ENCODE assay signal across 8 cellular contexts in genomic region chr9:70484232-70485130, GRCh38.
DNase-seq lines count a peak whose midpoint lies in the region; ATAC-seq and TF ChIP-seq lines count a peak whose summit lies in the region.

No MANE protein-coding gene starts in this region.

- CTCF ChIA-PET in CD8-positive, alpha-beta T cell (lab: Charles Lee): interaction anchor here (0.5 to 2.1 kb wide), 27 partner anchors 10 to 150 kb away, joined by 3 to 11 read pairs (median 4); no protein-coding TSS in a partner anchor
- CTCF ChIA-PET in mammary epithelial cell (lab: Charles Lee; ENCODE audit: low non-redundant PET): interaction anchor here (0.7 to 0.9 kb wide), 2 partner anchors 72 to 154 kb away, joined by 3 to 4 read pairs; no protein-coding TSS in a partner anchor

- no peak overlapping the region for H2AFZ ChIP-seq in mammary epithelial cell (ENCODE audit: low read depth, low read length)

- POLR2A ChIA-PET in CD8-positive, alpha-beta T cell (lab: Charles Lee): interaction anchor here (0.6 to 1.3 kb wide), 5 partner anchors 63 to 144 kb away, joined by 3 to 4 read pairs (median 3); no protein-coding TSS in a partner anchor

- no TSS peak for BruUV-seq in mammary epithelial cell (replicated peaks; lab: Mats Ljungman, UMichigan)

- H3K4me1 ChIP-seq in CD8-positive, alpha-beta T cell (ENCODE audit: insufficient read depth, low read length): no peaks in the 10 kb centered on the region
- peaks cover 32% of the 10 kb centered on the region for H3K4me1 ChIP-seq in mammary epithelial cell (ENCODE audit: insufficient read depth, low read length)

- H3K9me3 Mint-ChIP-seq in CD8-positive, alpha-beta T cell: no peaks in the 10 kb centered on the region
- H3K9me3 Mint-ChIP-seq in stimulated activated naive B cell treated with anti-CD40 and anti-IgM and Interleukin-4, amounts not matched to agents 10 μg/mL and 1 μg/mL and 100 μg/mL, for 72 hours: no peaks in the 10 kb centered on the region

- intact Hi-C loops in CD8-positive, alpha-beta T cell (cut with DNase I, micrococcal nuclease): loop anchor here (1.0 to 10.0 kb wide), 5 partner anchors 60 to 220 kb away; no protein-coding TSS in a partner anchor
- intact Hi-C loops in mammary epithelial cell (cut with micrococcal nuclease): loop anchor here (1.0 to 5.0 kb wide), 3 partner anchors 65 to 132 kb away; no protein-coding TSS in a partner anchor

- H3K36me3 Mint-ChIP-seq in CD8-positive, alpha-beta T cell: no peaks in the 10 kb centered on the region
- no peaks in the 10 kb centered on the region for H3K36me3 Mint-ChIP-seq in stimulated activated naive B cell treated with anti-CD40 and anti-IgM and Interleukin-4, amounts not matched to agents 10 μg/mL and 1 μg/mL and 100 μg/mL, for 72 hours

- no peak overlapping the region for H3K27ac Mint-ChIP-seq in CD8-positive, alpha-beta T cell
- no peak overlapping the region for H3K27ac Mint-ChIP-seq in stimulated activated naive B cell treated with anti-CD40 and anti-IgM and Interleukin-4, amounts not matched to agents 10 μg/mL and 1 μg/mL and 100 μg/mL, for 72 hours

- ATAC-seq in CD8-positive, alpha-beta T cell: peak; percentile 67
- peak; percentile 79 for ATAC-seq in GM18502 (IDR thresholded peaks at IDR 0.05; ENCODE audit: poor library complexity, unreplicated experiment)
- peak; percentile 70 for ATAC-seq in HG02981 (IDR thresholded peaks at IDR 0.05; ENCODE audit: unreplicated experiment)
- ATAC-seq in stimulated activated naive B cell treated with anti-CD40 and anti-IgM and Interleukin-4, amounts not matched to agents 10 μg/mL and 1 μg/mL and 100 μg/mL, for 72 hours (replicated peaks): peak; percentile 71 to 88

- H3K9me3 ChIP-seq in CD8-positive, alpha-beta T cell (ENCODE audit: low read length): no peaks in the 10 kb centered on the region
- no peaks in the 10 kb centered on the region for H3K9me3 ChIP-seq in mammary epithelial cell (replicated peaks; ENCODE audit: insufficient read depth, low read length)

- H3K36me3 ChIP-seq in CD8-positive, alpha-beta T cell (ENCODE audit: insufficient read depth, low read length): no peaks in the 10 kb centered on the region
- H3K36me3 ChIP-seq in mammary epithelial cell (ENCODE audit: insufficient read depth, low read length): no peaks in the 10 kb centered on the region

- no peak overlapping the region for H3K9ac ChIP-seq in mammary epithelial cell (ENCODE audit: insufficient read depth, low read length)

- no peaks in the 10 kb centered on the region for H3K27me3 ChIP-seq in CD8-positive, alpha-beta T cell (ENCODE audit: insufficient read depth, low read length)
- H3K27me3 ChIP-seq in mammary epithelial cell (ENCODE audit: insufficient read depth, low read length): no peaks in the 10 kb centered on the region

- no peak for DNase-seq in CD8-positive, alpha-beta T cell
- DNase-seq in NCI-H748 treated with DMSO at 0.1 percent for 48 hours (lab: John Stamatoyannopoulos, UW) (peak; percentile 14), mammary epithelial cell (peak; percentile 82), inferior parietal cortex (ENCODE audit: extremely low spot score) (peak; percentile 84)
- no peak for DNase-seq in stimulated activated naive B cell treated with anti-CD40 and anti-IgM and Interleukin-4, amounts not matched to agents 10 μg/mL and 1 μg/mL and 100 μg/mL, for 72 hours
- no peak for DNase-seq in activated effector memory CD4-positive, alpha-beta T cell treated with Interleukin-2 at 50 U/mL for 16 hours

- 65% methylated on average over 8 of the region's 8 CpGs for WGBS in mammary epithelial cell (ENCODE audit: low coverage, missing lambda C conversion rate)

- no peaks in the 10 kb centered on the region for H3K27me3 Mint-ChIP-seq in CD8-positive, alpha-beta T cell (ENCODE audit: low read depth)
- H3K27me3 Mint-ChIP-seq in stimulated activated naive B cell treated with anti-CD40 and anti-IgM and Interleukin-4, amounts not matched to agents 10 μg/mL and 1 μg/mL and 100 μg/mL, for 72 hours: peaks cover 9 to 13% of the 10 kb centered on the region in 2 donors

- no peaks in the 10 kb centered on the region for H3K79me2 ChIP-seq in mammary epithelial cell (ENCODE audit: insufficient read depth, low read length)

- in situ Hi-C loops in mammary epithelial cell (cut with MboI; ENCODE audit: low sequenced_read_pairs in 2 of 2): loop anchor here (10.0 to 25.0 kb wide), 2 partner anchors 122 to 130 kb away; no protein-coding TSS in a partner anchor

- peaks cover 12% of the 10 kb centered on the region for H3K4me1 Mint-ChIP-seq in CD8-positive, alpha-beta T cell (ENCODE audit: low read depth)
- no peaks in the 10 kb centered on the region for H3K4me1 Mint-ChIP-seq in stimulated activated naive B cell treated with anti-CD40 and anti-IgM and Interleukin-4, amounts not matched to agents 10 μg/mL and 1 μg/mL and 100 μg/mL, for 72 hours

- H4K20me1 ChIP-seq in mammary epithelial cell (ENCODE audit: insufficient read depth, low read length): no peaks in the 10 kb centered on the region

- dilution Hi-C loops in mammary epithelial cell (cut with HindIII; ENCODE audit: low sequenced_read_pairs): no loop called here

- no peak overlapping the region for H3K4me3 ChIP-seq in CD8-positive, alpha-beta T cell (ENCODE audit: low read depth, low read length)
- no peak overlapping the region for H3K4me3 ChIP-seq in mammary epithelial cell (replicated peaks in 1 of 3; ENCODE audit: insufficient read depth in 1 of 3, low read depth in 2 of 3, low read length in 3 of 3)

- H3K4me2 ChIP-seq in mammary epithelial cell (ENCODE audit: insufficient read depth, low read depth, low read length): no peak overlapping the region

- H3K27ac ChIP-seq in CD8-positive, alpha-beta T cell (ENCODE audit: low read depth, low read length): no peak overlapping the region
- peak overlapping the region; percentile 44 for H3K27ac ChIP-seq in mammary epithelial cell (ENCODE audit: insufficient read depth, low read depth, low read length)

- TF ChIP-seq CTCF in CD8-positive, alpha-beta T cell (IDR thresholded peaks at IDR 0.05): peak; percentile 52
- peak; percentile 65 to 71 for TF ChIP-seq CTCF in mammary epithelial cell (conservative IDR thresholded peaks at IDR 0.05 in 1 of 2, IDR thresholded peaks at IDR 0.05 in 1 of 2; ENCODE audit: extremely low read depth in 1 of 2, insufficient read depth in 1 of 2, low read depth in 1 of 2, low read length in 2 of 2)

- H3K4me3 Mint-ChIP-seq in CD8-positive, alpha-beta T cell: no peak overlapping the region
- H3K4me3 Mint-ChIP-seq in stimulated activated naive B cell treated with anti-CD40 and anti-IgM and Interleukin-4, amounts not matched to agents 10 μg/mL and 1 μg/mL and 100 μg/mL, for 72 hours: no peak overlapping the region

Comparison
In these comparisons a context has a peak if more than half of its experiments do, and no peak if none do; other contexts are left out.
1. DNase-seq: peak in NCI-H748 treated with DMSO at 0.1 percent for 48 hours (single experiment), mammary epithelial cell (single experiment) and inferior parietal cortex (single experiment); none in CD8-positive, alpha-beta T cell (0 of 7), stimulated activated naive B cell treated with anti-CD40 and anti-IgM and Interleukin-4, amounts not matched to agents 10 μg/mL and 1 μg/mL and 100 μg/mL, for 72 hours (single experiment) and activated effector memory CD4-positive, alpha-beta T cell treated with Interleukin-2 at 50 U/mL for 16 hours (single experiment).
2. Peak in every context shown above with its lines, with median percentiles within 50 percentile points of each other: ATAC-seq.